24 cellular contexts compared by ENCODE assay signal in the genomic region with DNA sequence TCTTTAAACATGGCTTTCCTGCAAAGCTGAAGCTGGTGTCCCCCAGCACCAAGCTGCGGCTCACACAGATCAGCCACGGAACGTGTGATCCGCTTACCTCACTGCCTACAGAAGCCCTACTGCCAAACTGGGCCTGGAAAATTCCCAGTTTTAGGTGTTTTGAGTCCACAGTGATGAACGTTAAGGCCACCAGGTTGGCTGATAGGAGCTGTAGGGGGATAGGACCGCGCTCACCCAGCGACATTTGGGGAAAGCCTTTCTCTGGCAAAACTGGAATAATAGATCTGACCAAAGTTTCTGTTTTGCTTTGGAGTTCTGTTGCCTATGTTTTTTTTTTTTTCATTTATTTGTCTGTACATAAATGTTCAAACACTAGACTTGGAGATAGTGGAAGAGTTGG.
"Had no signal": no experiment of that assay in that cellular context is flagged by ENCODE, and none has a peak within 500 bp of the region (broad histone marks: within the 10 kb centered on the region; RNA-seq: fewer than 3 reads in every experiment).

No MANE protein-coding gene starts in this region.

- H3K27ac ChIP-seq: RWPE1 had no signal

- ATAC-seq: activated CD8-positive, alpha-beta T cell treated with anti-CD3 and anti-CD28 coated beads for 36 hours; activated T-helper 17 cell treated with anti-CD3 and anti-CD28 coated beads, Interleukin-2, amount 50 U/mL, for 72 hours; Panc1 had no signal

- H3K9me3 ChIP-seq: MG63 had no signal

- H3K27me3 ChIP-seq: MG63 had no signal

- H3K36me3 ChIP-seq: MG63 had no signal

- H3K9me3 Mint-ChIP-seq: activated B cell treated with CpG ODN at 0.5 μM for 24 hours; activated CD8-positive, alpha-beta T cell treated with anti-CD3 and anti-CD28 coated beads for 36 hours; activated naive CD4-positive, alpha-beta T cell treated with anti-CD3 and anti-CD28 coated beads for 36 hours; activated naive CD8-positive, alpha-beta T cell treated with anti-CD3 and anti-CD28 coated beads for 36 hours; activated T-cell treated with anti-CD3 and anti-CD28 coated beads, Interleukin-2, amount 50 U/mL, for 24 hours; activated T-helper 17 cell treated with anti-CD3 and anti-CD28 coated beads, Interleukin-2, amount 50 U/mL, for 72 hours; T-helper 1 cell treated with Interleukin-12 subunit alpha and Interleukin-12 subunit beta and Interleukin-4 antibody, amounts not matched to agents 30 μg/mL and 1 μg/mL, for 36 hours had no signal

- H3K27ac Mint-ChIP-seq: activated B cell treated with CpG ODN at 0.5 μM for 24 hours; activated CD8-positive, alpha-beta T cell treated with anti-CD3 and anti-CD28 coated beads for 36 hours; activated naive CD4-positive, alpha-beta T cell treated with anti-CD3 and anti-CD28 coated beads for 36 hours; activated naive CD8-positive, alpha-beta T cell treated with anti-CD3 and anti-CD28 coated beads for 36 hours; activated T-cell treated with anti-CD3 and anti-CD28 coated beads, Interleukin-2, amount 50 U/mL, for 24 hours; activated T-helper 17 cell treated with anti-CD3 and anti-CD28 coated beads, Interleukin-2, amount 50 U/mL, for 72 hours; T-helper 1 cell treated with Interleukin-12 subunit alpha and Interleukin-12 subunit beta and Interleukin-4 antibody, amounts not matched to agents 30 μg/mL and 1 μg/mL, for 36 hours had no signal

- H3K4me3 ChIP-seq: MG63 had no signal

- DNase-seq: activated B cell treated with CpG ODN at 0.5 μM for 24 hours; activated CD4-positive, alpha-beta T cell treated with anti-CD3 and anti-CD28 coated beads, Interleukin-2, amount 50 U/mL, for 1 hour; activated CD8-positive, alpha-beta T cell treated with anti-CD3 and anti-CD28 coated beads for 36 hours; activated gamma-delta T cell; activated naive CD4-positive, alpha-beta T cell treated with anti-CD3 and anti-CD28 coated beads for 36 hours; activated naive CD8-positive, alpha-beta T cell treated with anti-CD3 and anti-CD28 coated beads for 36 hours; activated T-cell treated with anti-CD3 and anti-CD28 coated beads, Interleukin-2, amount 50 U/mL, for 24 hours; anterior cingulate cortex; MG63; MV-4-11; NCI-H1417 treated with DMSO at 0.1 percent for 48 hours; NCI-H1694; NCI-H2029; NCI-H2107; NCI-H226; NCI-H82; NK-92 treated with Interleukin-12 subunit alpha and Interleukin-12 subunit beta, amount 100 ng/mL, for 24 hours; OCI-M1; SHP77; T-helper 9 cell had no signal

- H3K27me3 Mint-ChIP-seq: activated B cell treated with CpG ODN at 0.5 μM for 24 hours; activated CD8-positive, alpha-beta T cell treated with anti-CD3 and anti-CD28 coated beads for 36 hours; activated naive CD8-positive, alpha-beta T cell treated with anti-CD3 and anti-CD28 coated beads for 36 hours; activated T-cell treated with anti-CD3 and anti-CD28 coated beads, Interleukin-2, amount 50 U/mL, for 24 hours; activated T-helper 17 cell treated with anti-CD3 and anti-CD28 coated beads, Interleukin-2, amount 50 U/mL, for 72 hours had no signal

- H3K4me3 Mint-ChIP-seq: activated B cell treated with CpG ODN at 0.5 μM for 24 hours; activated CD8-positive, alpha-beta T cell treated with anti-CD3 and anti-CD28 coated beads for 36 hours; activated naive CD4-positive, alpha-beta T cell treated with anti-CD3 and anti-CD28 coated beads for 36 hours; activated naive CD8-positive, alpha-beta T cell treated with anti-CD3 and anti-CD28 coated beads for 36 hours; activated T-cell treated with anti-CD3 and anti-CD28 coated beads, Interleukin-2, amount 50 U/mL, for 24 hours; activated T-helper 17 cell treated with anti-CD3 and anti-CD28 coated beads, Interleukin-2, amount 50 U/mL, for 72 hours; T-helper 1 cell treated with Interleukin-12 subunit alpha and Interleukin-12 subunit beta and Interleukin-4 antibody, amounts not matched to agents 30 μg/mL and 1 μg/mL, for 36 hours had no signal
